In the genomic region with DNA sequence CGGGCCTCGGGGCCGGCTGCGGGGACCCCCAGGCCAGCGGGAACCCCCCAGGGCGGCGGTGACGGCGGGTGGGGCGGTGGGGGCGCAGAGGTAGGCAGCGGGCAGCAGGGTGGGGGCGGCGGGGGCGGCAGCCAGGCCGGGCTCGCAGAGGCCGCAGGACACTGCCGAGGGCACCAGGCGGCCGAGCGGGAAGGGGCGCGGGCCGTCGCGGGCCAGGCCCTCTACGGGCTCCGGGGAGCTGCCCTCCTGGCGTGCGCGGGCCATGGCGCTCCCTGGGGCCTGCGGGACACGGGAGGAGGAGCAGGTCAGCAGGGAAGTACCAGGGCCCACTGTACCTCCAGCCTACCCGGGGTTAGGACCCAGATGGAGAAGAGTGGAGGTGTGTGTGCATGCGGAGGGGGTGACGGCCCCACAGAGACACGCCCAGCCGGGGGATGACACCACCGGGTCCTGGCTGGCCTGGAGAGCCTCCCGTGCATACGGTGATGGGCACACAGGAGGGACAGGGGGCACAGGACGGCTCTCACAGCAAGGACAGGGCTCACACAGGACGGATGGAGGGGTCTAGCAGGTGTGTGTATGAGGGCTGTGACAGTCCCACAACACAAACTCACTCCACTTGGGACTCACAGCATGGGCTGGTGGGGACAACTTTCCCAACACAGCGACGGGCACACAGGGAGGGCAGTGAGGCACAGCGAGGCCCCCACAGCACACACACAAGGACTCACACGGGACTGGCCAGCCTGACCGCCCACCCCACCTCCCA, we compare ENCODE assay signal across 8 cellular contexts. TPM values are rescaled to one million over a fixed set of nuclear protein-coding genes. Genes with fewer than 3 reads are reported as not detected.
DNase-seq lines count a peak whose midpoint lies in the region; ATAC-seq and TF ChIP-seq lines count a peak whose summit lies in the region.

No MANE protein-coding gene starts in this region.

- H3K27ac ChIP-seq in mammary epithelial cell (ENCODE audit: insufficient read depth, low read depth, low read length) (no peak overlapping the region), left lung (peak overlapping the region; percentile 98 to 99), temporal lobe (ENCODE audit: low read depth, low read length) (peak overlapping the region; percentile 82)

- CTCF ChIA-PET in mammary epithelial cell (lab: Charles Lee; ENCODE audit: low non-redundant PET), result no interaction called here

- peaks cover 5% of the 10 kb centered on the region for H3K36me3 ChIP-seq in HAP-1 (replicated peaks)
- H3K36me3 ChIP-seq in mammary epithelial cell (ENCODE audit: insufficient read depth, low read length), result no peaks in the 10 kb centered on the region
- H3K36me3 ChIP-seq in left lung, result no peaks in the 10 kb centered on the region

- DNase-seq in AG10803 (ENCODE audit: low read depth) (peak; percentile 48), HAP-1 (ENCODE audit: low spot score in 2 of 2) (peak in 1 of 2 experiments; percentile 73), T follicular helper cell (ENCODE audit: low read depth) (peak; percentile 22), mammary epithelial cell (peak; percentile 26), left lung (peak in 1 of 2 donors; percentile 54)

- 10% methylated on average over 9 of the region's 50 CpGs for WGBS in mammary epithelial cell (ENCODE audit: low coverage, missing lambda C conversion rate)

- peaks cover 31% of the 10 kb centered on the region for H3K79me2 ChIP-seq in mammary epithelial cell (ENCODE audit: insufficient read depth, low read length)

- dilution Hi-C loops in mammary epithelial cell (cut with HindIII; ENCODE audit: low sequenced_read_pairs), result no loop called here

- ATAC-seq in left lung (peak; percentile 0), GM18511 (IDR thresholded peaks at IDR 0.05; ENCODE audit: unreplicated experiment) (no peak), GM21515 (IDR thresholded peaks at IDR 0.05; ENCODE audit: unreplicated experiment) (no peak)

- in situ Hi-C loops in HAP-1 (cut with MboI; ENCODE audit: low sequenced_read_pairs) (no loop called here), mammary epithelial cell (cut with MboI; ENCODE audit: low sequenced_read_pairs in 2 of 2) (no loop called here)

- intact Hi-C loops in mammary epithelial cell (cut with micrococcal nuclease), result no loop called here
- intact Hi-C loops in left lung (cut with DNase I), result no loop called here

- H3K27me3 ChIP-seq in HAP-1 (ENCODE audit: low read depth) (no peaks in the 10 kb centered on the region), mammary epithelial cell (ENCODE audit: insufficient read depth, low read length) (no peaks in the 10 kb centered on the region), left lung (peaks cover 0 to 8% of the 10 kb centered on the region in 2 donors)

- TF ChIP-seq CTCF in AG10803 (conservative IDR thresholded peaks at IDR 0.05; ENCODE audit: low read length), result no peak
- no peak for TF ChIP-seq CTCF in mammary epithelial cell (conservative IDR thresholded peaks at IDR 0.05 in 1 of 2, IDR thresholded peaks at IDR 0.05 in 1 of 2; ENCODE audit: extremely low read depth in 1 of 2, insufficient read depth in 1 of 2, low read depth in 1 of 2, low read length in 2 of 2)
- no peak for TF ChIP-seq CTCF in left lung (IDR thresholded peaks at IDR 0.05)

- no peak overlapping the region for H3K9ac ChIP-seq in mammary epithelial cell (ENCODE audit: insufficient read depth, low read length)

- peak overlapping the region; percentile 53 for H2AFZ ChIP-seq in mammary epithelial cell (ENCODE audit: low read depth, low read length)

- peaks cover 30% of the 10 kb centered on the region for H3K4me1 ChIP-seq in HAP-1
- H3K4me1 ChIP-seq in mammary epithelial cell (ENCODE audit: insufficient read depth, low read length), result peaks cover 61% of the 10 kb centered on the region
- H3K4me1 ChIP-seq in left lung, result peaks cover 14 to 76% of the 10 kb centered on the region in 2 donors

- no peaks in the 10 kb centered on the region for H4K20me1 ChIP-seq in mammary epithelial cell (ENCODE audit: insufficient read depth, low read length)

- BruUV-seq in mammary epithelial cell (replicated peaks; lab: Mats Ljungman, UMichigan), result no TSS peak

- peak overlapping the region; percentile 87 for H3K4me2 ChIP-seq in mammary epithelial cell (ENCODE audit: insufficient read depth, low read depth, low read length)

- H3K9me3 ChIP-seq in HAP-1 (no peaks in the 10 kb centered on the region; the same call in 1 of the 2 replicates), mammary epithelial cell (replicated peaks; ENCODE audit: insufficient read depth, low read length) (no peaks in the 10 kb centered on the region), left lung (no peaks in the 10 kb centered on the region)

- H3K4me3 ChIP-seq in AG10803 (ENCODE audit: low read length), result peak overlapping the region; percentile 100
- H3K4me3 ChIP-seq in HAP-1, result peak overlapping the region; percentile 83
- H3K4me3 ChIP-seq in mammary epithelial cell (replicated peaks in 1 of 3; ENCODE audit: insufficient read depth in 1 of 3, low read depth in 2 of 3, low read length in 3 of 3), result peak overlapping the region; percentile 16 to 98 (median 41)
- H3K4me3 ChIP-seq in left lung, result peak overlapping the region; percentile 34 to 98

RNA-seq across cellular contexts. Expression of gene BBC3, which starts 2.6 kb away (rescaled TPM):
- total RNA-seq in mammary epithelial cell (1 to 10 TPM; 7.0 to 8.1 TPM), left lung (10 to 100 TPM in 1 of 2 donors, 1 to 10 TPM in 1; 8.7 to 13.8 TPM), temporal lobe (5.2 TPM)
- polyA plus RNA-seq in mammary epithelial cell, result 1.4 TPM
- 1.2 TPM for polyA minus RNA-seq in mammary epithelial cell

RNA-seq across cellular contexts. Expression of gene CCDC9, which starts 28.0 kb away (rescaled TPM):
- total RNA-seq in mammary epithelial cell (10 to 100 TPM in 1 of 2 donors, 1 to 10 TPM in 1; 4.7 to 29.6 TPM), left lung (10 to 100 TPM; 28.2 to 28.9 TPM), temporal lobe (2.2 TPM)
- polyA plus RNA-seq in mammary epithelial cell, result 3.2 TPM
- polyA minus RNA-seq in mammary epithelial cell, result 9.1 TPM

RNA-seq across cellular contexts. Expression of gene INAFM1, which starts 46.3 kb away (rescaled TPM):
- total RNA-seq in mammary epithelial cell (10 to 100 TPM in 1 of 2 donors, 1 to 10 TPM in 1; 2.0 to 10.9 TPM), left lung (10 to 100 TPM; 22.1 to 22.2 TPM), temporal lobe (3.2 TPM)
- 0.65 TPM for polyA plus RNA-seq in mammary epithelial cell
- polyA minus RNA-seq in mammary epithelial cell, result not detected

Comparison
In these comparisons a context has a peak if more than half of its experiments do, and no peak if none do; other contexts are left out.
1. H3K4me3 ChIP-seq: peak in every context shown above with its lines; median percentile 100 in AG10803; 83 in HAP-1; 66 in left lung; 41 in mammary epithelial cell.